10 cellular contexts compared by ENCODE assay signal in the genomic region with DNA sequence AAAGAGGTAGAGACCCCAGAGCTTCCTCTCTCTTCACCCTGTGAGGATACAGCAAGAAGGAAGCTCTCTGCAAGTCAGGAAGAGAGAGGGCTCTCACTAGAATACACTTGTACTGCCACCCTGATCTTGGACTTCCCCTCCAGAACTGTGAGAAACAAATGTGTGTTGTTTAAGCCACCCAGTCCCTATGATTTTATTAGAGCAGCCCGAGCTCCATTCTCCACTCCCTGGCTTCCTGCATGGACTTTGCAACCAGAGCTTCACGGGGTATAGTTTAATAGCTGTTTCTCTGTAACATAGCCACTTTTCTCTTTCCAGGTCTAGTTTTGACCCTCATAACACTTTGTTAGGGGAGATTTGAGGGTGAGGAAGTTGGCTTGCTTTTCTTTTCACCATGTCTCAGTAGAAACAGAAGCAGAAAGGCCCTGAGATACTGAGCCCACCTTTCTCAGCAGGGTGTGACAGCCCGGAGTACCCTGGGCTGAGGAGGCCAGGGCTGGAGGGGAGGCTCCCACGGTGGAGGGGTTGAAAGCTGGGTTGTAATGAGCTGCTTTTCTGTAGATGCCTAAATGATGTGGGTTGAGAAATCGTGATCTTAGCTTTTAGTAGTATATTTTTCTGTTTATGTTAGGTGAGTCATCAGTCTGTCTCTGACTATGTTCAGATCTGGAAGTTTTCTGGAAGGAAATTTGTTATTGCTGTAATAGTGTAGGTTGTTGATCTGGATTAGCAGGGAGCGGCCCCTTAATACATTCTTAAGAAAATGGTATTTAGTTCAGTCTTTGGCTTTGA.
DNase-seq lines count a peak whose midpoint lies in the region; ATAC-seq and TF ChIP-seq lines count a peak whose summit lies in the region.
"Had no signal": no experiment of that assay in that cellular context is flagged by ENCODE, and none has a peak within 500 bp of the region (broad histone marks: within the 10 kb centered on the region; RNA-seq: fewer than 3 reads in every experiment).

No MANE protein-coding gene starts in this region.

- DNase-seq in CD4-positive, CD25-positive, alpha-beta regulatory T cell: peak in 1 of 3 donors; percentile 17
- DNase-seq in HT-29 (ENCODE audit: low spot score) (peak; percentile 66), neural progenitor cell (ENCODE audit: low spot score) (no peak), SW480 (ENCODE audit: low spot score) (no peak), inferior parietal cortex (ENCODE audit: extremely low spot score) (no peak)
- DNase-seq in activated CD4-positive, alpha-beta T cell treated with anti-CD3 and anti-CD28 coated beads, Interleukin-2, amount 10 ng/mL, durations not matched to agents 7 days and 5 days: no peak
- DNase-seq: T-helper 2 cell had no signal

- H3F3A ChIP-seq in neural progenitor cell (ENCODE audit: low read depth): no peaks in the 10 kb centered on the region

- ATAC-seq in CD4-positive, CD25-positive, alpha-beta regulatory T cell (ENCODE audit: low read depth in 2 of 2): peak; percentile 18 to 35
- no peak for ATAC-seq in HG03521 (IDR thresholded peaks at IDR 0.05; ENCODE audit: unreplicated experiment)

- H3K27ac Mint-ChIP-seq in CD4-positive, CD25-positive, alpha-beta regulatory T cell: peak overlapping the region in 2 of 3 donors; percentile 8 to 26
- H3K27ac Mint-ChIP-seq in neural progenitor cell: peak overlapping the region; percentile 32
- no peak overlapping the region for H3K27ac Mint-ChIP-seq in activated CD4-positive, alpha-beta T cell treated with anti-CD3 and anti-CD28 coated beads, Interleukin-2, amount 10 ng/mL, durations not matched to agents 7 days and 5 days
- H3K27ac Mint-ChIP-seq: memory B cell had no signal

- H2AFZ ChIP-seq in neural progenitor cell (replicated peaks): no peak overlapping the region

- POLR2A ChIA-PET in activated CD4-positive, alpha-beta T cell treated with anti-CD3 and anti-CD28 coated beads, Interleukin-2, amount 10 ng/mL, durations not matched to agents 7 days and 5 days (lab: Charles Lee): no interaction called here

- peaks cover 0 to 18% (median 9%) of the 10 kb centered on the region in 4 donors for H3K4me1 Mint-ChIP-seq in CD4-positive, CD25-positive, alpha-beta regulatory T cell
- peaks cover 52% of the 10 kb centered on the region for H3K4me1 Mint-ChIP-seq in neural progenitor cell
- H3K4me1 Mint-ChIP-seq in activated CD4-positive, alpha-beta T cell treated with anti-CD3 and anti-CD28 coated beads, Interleukin-2, amount 10 ng/mL, durations not matched to agents 7 days and 5 days: peaks cover 26% of the 10 kb centered on the region
- H3K4me1 Mint-ChIP-seq: memory B cell had no signal

- H3K79me2 ChIP-seq in neural progenitor cell (ENCODE audit: low read depth): no peaks in the 10 kb centered on the region

- no peaks in the 10 kb centered on the region for H3K4me1 ChIP-seq in CD4-positive, CD25-positive, alpha-beta regulatory T cell (ENCODE audit: control insufficient read depth, insufficient read depth, low read length, poor library complexity, severe bottlenecking)
- no peaks in the 10 kb centered on the region for H3K4me1 ChIP-seq in neural progenitor cell

- no peak overlapping the region for H3K9ac ChIP-seq in neural progenitor cell

- peaks cover 45% of the 10 kb centered on the region for H3K36me3 Mint-ChIP-seq in CD4-positive, CD25-positive, alpha-beta regulatory T cell
- H3K36me3 Mint-ChIP-seq in neural progenitor cell: peaks cover 30% of the 10 kb centered on the region
- peaks cover 55% of the 10 kb centered on the region for H3K36me3 Mint-ChIP-seq in activated CD4-positive, alpha-beta T cell treated with anti-CD3 and anti-CD28 coated beads, Interleukin-2, amount 10 ng/mL, durations not matched to agents 7 days and 5 days (ENCODE audit: low read depth)

- TF ChIP-seq CTCF in neural progenitor cell (IDR thresholded peaks at IDR 0.05): no peak

- H3K36me3 ChIP-seq in CD4-positive, CD25-positive, alpha-beta regulatory T cell (ENCODE audit: control insufficient read depth, insufficient read depth, low read length): peaks cover 2% of the 10 kb centered on the region
- H3K36me3 ChIP-seq in neural progenitor cell: no peaks in the 10 kb centered on the region

- H4K20me1 ChIP-seq in neural progenitor cell (ENCODE audit: low read depth): no peaks in the 10 kb centered on the region

- H3K4me2 ChIP-seq in neural progenitor cell: no peak overlapping the region

- no peak overlapping the region for H3K4me3 ChIP-seq in CD4-positive, CD25-positive, alpha-beta regulatory T cell (ENCODE audit: low read depth, low read length)
- no peak overlapping the region for H3K4me3 ChIP-seq in neural progenitor cell

- H3K27me3 ChIP-seq in CD4-positive, CD25-positive, alpha-beta regulatory T cell (ENCODE audit: control insufficient read depth, insufficient read depth, low read length): no peaks in the 10 kb centered on the region
- H3K27me3 ChIP-seq in neural progenitor cell: no peaks in the 10 kb centered on the region

- no peaks in the 10 kb centered on the region for H3K9me3 Mint-ChIP-seq in CD4-positive, CD25-positive, alpha-beta regulatory T cell
- peaks cover 2% of the 10 kb centered on the region for H3K9me3 Mint-ChIP-seq in neural progenitor cell
- no peaks in the 10 kb centered on the region for H3K9me3 Mint-ChIP-seq in activated CD4-positive, alpha-beta T cell treated with anti-CD3 and anti-CD28 coated beads, Interleukin-2, amount 10 ng/mL, durations not matched to agents 7 days and 5 days
- H3K9me3 Mint-ChIP-seq: memory B cell had no signal

- H3K9me3 ChIP-seq in CD4-positive, CD25-positive, alpha-beta regulatory T cell (ENCODE audit: control insufficient read depth in 2 of 2, low read length in 2 of 2): no peaks in the 10 kb centered on the region
- H3K9me3 ChIP-seq in neural progenitor cell (ENCODE audit: low read depth): no peaks in the 10 kb centered on the region

- CTCF ChIA-PET in activated CD4-positive, alpha-beta T cell treated with anti-CD3 and anti-CD28 coated beads, Interleukin-2, amount 10 ng/mL, durations not matched to agents 7 days and 5 days (lab: Charles Lee): interaction anchor here (1.2 to 1.5 kb wide), 5 partner anchors 8 to 22 kb away, joined by 3 to 7 read pairs (median 3); no protein-coding TSS in a partner anchor

- no peak overlapping the region for H3K4me3 Mint-ChIP-seq in CD4-positive, CD25-positive, alpha-beta regulatory T cell
- no peak overlapping the region for H3K4me3 Mint-ChIP-seq in neural progenitor cell
- H3K4me3 Mint-ChIP-seq in activated CD4-positive, alpha-beta T cell treated with anti-CD3 and anti-CD28 coated beads, Interleukin-2, amount 10 ng/mL, durations not matched to agents 7 days and 5 days: no peak overlapping the region
- H3K4me3 Mint-ChIP-seq: memory B cell had no signal

- H3K27me3 Mint-ChIP-seq in CD4-positive, CD25-positive, alpha-beta regulatory T cell: no peaks in the 10 kb centered on the region
- peaks cover 10% of the 10 kb centered on the region for H3K27me3 Mint-ChIP-seq in neural progenitor cell (ENCODE audit: insufficient read depth, low read depth)
- H3K27me3 Mint-ChIP-seq in activated CD4-positive, alpha-beta T cell treated with anti-CD3 and anti-CD28 coated beads, Interleukin-2, amount 10 ng/mL, durations not matched to agents 7 days and 5 days: no peaks in the 10 kb centered on the region
- H3K27me3 Mint-ChIP-seq: memory B cell had no signal

- no peak overlapping the region for H3K27ac ChIP-seq in CD4-positive, CD25-positive, alpha-beta regulatory T cell (ENCODE audit: insufficient read depth, low read length, poor library complexity, severe bottlenecking)
- peak overlapping the region; percentile 63 for H3K27ac ChIP-seq in cingulate gyrus (ENCODE audit: low read depth, low read length)
- H3K27ac ChIP-seq in neural progenitor cell: no peak overlapping the region
